ENCODE assay signal across 1 cellular context in the genomic region with DNA sequence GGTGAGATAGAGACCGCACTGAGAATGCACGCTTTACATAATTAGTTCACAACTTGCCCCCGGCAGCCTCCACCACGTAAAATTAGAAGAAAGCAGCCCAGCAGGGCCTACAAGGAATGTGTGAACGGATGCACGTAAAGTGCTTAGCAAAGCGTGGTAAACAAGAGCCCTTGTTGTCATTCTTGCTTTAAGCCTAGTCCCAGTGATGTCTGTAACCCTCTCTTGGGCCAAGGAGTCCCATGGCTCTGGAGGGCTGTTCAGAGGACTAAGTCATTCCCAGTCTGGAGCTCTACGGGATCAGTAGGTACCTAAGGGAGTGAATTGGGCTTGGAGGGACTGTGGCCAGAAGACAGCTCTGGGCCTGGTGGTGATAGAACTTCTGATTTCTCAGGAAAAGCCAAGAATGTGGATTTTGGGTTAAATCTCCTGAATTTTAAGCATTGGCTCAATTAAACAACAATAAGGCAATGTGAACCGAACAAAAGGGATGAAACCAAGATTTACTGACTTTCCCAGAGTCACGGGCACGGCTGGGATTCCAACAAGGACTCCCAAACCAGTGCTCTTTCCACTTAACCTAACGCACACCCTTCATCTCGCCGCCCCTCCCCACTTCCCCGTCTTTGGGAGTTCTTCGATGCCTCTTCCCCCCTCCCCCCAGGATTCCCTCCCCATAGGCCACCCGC.
TF ChIP-seq lines count a peak whose summit lies in the region.

No MANE protein-coding gene starts in this region.

TF ChIP-seq in SK-N-SH treated with all-trans-retinoic acid at 6 μM for 48 hours, 23 proteins besides CTCF, POLR2A, EP300 and RAD21 (continued from another document):
- TF ChIP-seq TCF4 (CRISPR knock-in tag; IDR thresholded peaks at IDR 0.05; ENCODE audit: borderline replicate concordance) (no peak), ZFP30 (CRISPR knock-in tag; IDR thresholded peaks at IDR 0.05) (no peak), ARNTL (CRISPR knock-in tag; IDR thresholded peaks at IDR 0.05; ENCODE audit: borderline replicate concordance, low read depth) (no peak), ESRRG (CRISPR knock-in tag; IDR thresholded peaks at IDR 0.05) (no peak), ZNF8 (CRISPR knock-in tag; IDR thresholded peaks at IDR 0.05) (no peak), GLIS3 (CRISPR knock-in tag; IDR thresholded peaks at IDR 0.05) (no peak), ZC3H10 (CRISPR knock-in tag; IDR thresholded peaks at IDR 0.05) (no peak), POU6F1 (CRISPR knock-in tag; IDR thresholded peaks at IDR 0.05; ENCODE audit: borderline replicate concordance, low read depth) (no peak), ZNF70 (CRISPR knock-in tag; IDR thresholded peaks at IDR 0.05) (no peak), ISL1 (CRISPR knock-in tag; IDR thresholded peaks at IDR 0.05) (no peak), CSDC2 (CRISPR knock-in tag; IDR thresholded peaks at IDR 0.05) (no peak)
